In the genomic region with DNA sequence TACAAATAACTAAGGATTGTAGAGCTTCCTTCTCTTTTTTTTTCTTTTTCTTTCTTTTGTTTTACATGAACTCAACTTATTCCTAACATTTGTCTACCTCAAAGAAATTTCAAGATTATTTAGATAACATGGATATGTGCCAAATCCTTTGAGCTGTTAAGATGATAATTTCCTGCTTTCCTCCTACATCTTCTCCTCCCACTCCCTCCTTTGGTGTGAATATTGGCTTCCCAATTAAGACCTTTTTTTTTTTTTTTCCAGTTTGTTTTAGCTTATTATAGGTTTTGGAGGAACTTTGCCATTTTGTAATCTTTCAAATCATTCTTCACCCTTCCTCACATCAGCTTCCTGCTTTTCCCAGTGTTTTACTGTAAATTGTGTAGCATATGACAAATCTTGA, we compare ENCODE assay signal across 23 cellular contexts. TPM values are rescaled to one million over a fixed set of nuclear protein-coding genes. Genes with fewer than 3 reads are reported as not detected.
"Had no signal": no experiment of that assay in that cellular context is flagged by ENCODE, and none has a peak within 500 bp of the region (broad histone marks: within the 10 kb centered on the region; RNA-seq: fewer than 3 reads in every experiment).

No MANE protein-coding gene starts in this region.

- DNase-seq: activated CD4-positive, alpha-beta T cell treated with anti-CD3 and anti-CD28 coated beads for 48 hours; activated CD4-positive, alpha-beta T cell treated with anti-CD3 and anti-CD28 coated beads, Interleukin-2, amount 50 U/mL, for 4 hours; activated CD4-positive, CD25-positive, alpha-beta regulatory T cell treated with anti-CD3 and anti-CD28 coated beads, Interleukin-2, amount 50 U/mL, for 72 hours; activated naive CD4-positive, alpha-beta T cell treated with anti-CD3 and anti-CD28 coated beads, Interleukin-2, amount 50 U/mL, for 16 hours; activated T-cell treated with anti-CD3 and anti-CD28 coated beads for 4 hours; activated T-cell treated with anti-CD3 and anti-CD28 coated beads, Interleukin-2, amount 50 U/mL, for 72 hours; brain microvascular endothelial cell; MM.1S; NCI-H1105; NCI-H1436; NCI-H1694 treated with DMSO at 0.1 percent for 48 hours; NCI-H2029 treated with DMSO at 0.1 percent for 48 hours; NCI-H345; NCI-H510A; NCI-H526 treated with DMSO at 0.1 percent for 48 hours; NCI-H82; SK-N-SH; T-helper 1 cell had no signal

- H3K27ac ChIP-seq: brain microvascular endothelial cell had no signal

- H3K36me3 ChIP-seq: brain microvascular endothelial cell had no signal

- H3K27me3 ChIP-seq: brain microvascular endothelial cell had no signal

- H3K4me3 Mint-ChIP-seq: activated T-cell treated with anti-CD3 and anti-CD28 coated beads, Interleukin-2, amount 50 U/mL, for 72 hours had no signal

- H3K9me3 Mint-ChIP-seq: activated T-cell treated with anti-CD3 and anti-CD28 coated beads, Interleukin-2, amount 50 U/mL, for 72 hours had no signal

- H3K9me3 ChIP-seq: SK-N-SH had no signal

- ATAC-seq: activated T-cell treated with anti-CD3 and anti-CD28 coated beads, Interleukin-2, amount 50 U/mL, for 72 hours had no signal

RNA-seq across cellular contexts. Expression of a gene that starts 58.2 kb away (rescaled TPM):
- total RNA-seq: activated CD8-positive, alpha-beta memory T cell treated with anti-CD3 and anti-CD28 coated beads for 36 hours; activated T-cell treated with anti-CD3 and anti-CD28 coated beads, Interleukin-2, amount 50 U/mL, for 72 hours; cardiac septum; OCI-LY7; RPMI7951; T-helper 2 cell treated with Interferon-gamma antibody and Interleukin-4, amounts not matched to agents 100 ng/mL and 5 ng/mL, for 36 hours had no signal
